17 cellular contexts compared by ENCODE assay signal in the genomic region with DNA sequence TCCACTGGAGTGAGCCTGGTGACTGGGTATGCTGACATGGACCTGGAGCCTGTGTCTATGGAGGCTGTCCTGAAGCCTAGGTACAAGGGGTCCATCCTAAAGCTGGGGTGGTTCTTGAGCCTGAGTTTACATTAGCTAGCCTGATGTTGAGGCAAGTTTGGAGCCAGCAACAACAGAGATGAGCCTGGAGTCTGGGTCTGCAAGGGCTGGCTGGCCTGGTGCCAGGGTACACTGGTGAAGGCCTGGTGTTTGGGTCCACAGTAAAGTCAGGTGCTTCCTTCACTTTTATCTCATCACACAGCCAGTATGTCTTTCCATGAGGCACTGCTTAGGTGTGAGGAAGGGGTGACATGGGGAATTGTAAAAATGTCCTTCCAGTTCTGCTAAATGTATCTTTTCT. TPM values are rescaled to one million over a fixed set of nuclear protein-coding genes. Genes with fewer than 3 reads are reported as not detected.
A peak's percentile ranks its signal among the peaks of the same experiment; 100 is the strongest.
DNase-seq lines count a peak whose midpoint lies in the region; ATAC-seq and TF ChIP-seq lines count a peak whose summit lies in the region.
"Had no signal": no experiment of that assay in that cellular context is flagged by ENCODE, and none has a peak within 500 bp of the region (broad histone marks: within the 10 kb centered on the region; RNA-seq: fewer than 3 reads in every experiment).

No MANE protein-coding gene starts in this region.

- TF ChIP-seq POLR2A in sigmoid colon (IDR thresholded peaks at IDR 0.05) (no peak), Peyer's patch (IDR thresholded peaks at IDR 0.05) (no peak)

- no peaks in the 10 kb centered on the region for H3K36me3 Mint-ChIP-seq in HFFc6 (ENCODE audit: low read depth)
- no peaks in the 10 kb centered on the region for H3K36me3 Mint-ChIP-seq in activated naive CD8-positive, alpha-beta T cell treated with anti-CD3 and anti-CD28 coated beads, Interleukin-2, amount 50 U/mL, for 24 hours (ENCODE audit: low read depth)
- H3K36me3 Mint-ChIP-seq: CD4-positive, CD25-positive, alpha-beta regulatory T cell had no signal

- no peak for TF ChIP-seq EP300 in sigmoid colon (IDR thresholded peaks at IDR 0.05)

- H3K9ac ChIP-seq in Loucy (ENCODE audit: low read depth, low read length, poor library complexity, severe bottlenecking) (no peak overlapping the region), OCI-LY1 (ENCODE audit: low read length) (no peak overlapping the region)
- H3K9ac ChIP-seq: BLaER1 treated with 17β-estradiol and CSF1 and Interleukin-3, amounts not matched to agents 10 nM and 100 nM had no signal

- H3K27ac ChIP-seq in OCI-LY1 (ENCODE audit: low read depth, low read length, poor library complexity, severe bottlenecking) (peak overlapping the region; percentile 46), sigmoid colon (no peak overlapping the region), Peyer's patch (no peak overlapping the region)
- H3K27ac ChIP-seq: BLaER1 treated with 17β-estradiol and CSF1 and Interleukin-3, amounts not matched to agents 10 nM and 100 nM had no signal

- H3K36me3 ChIP-seq in BE2C (no peaks in the 10 kb centered on the region), Loucy (ENCODE audit: insufficient read depth, low read length) (no peaks in the 10 kb centered on the region), OCI-LY1 (ENCODE audit: insufficient read depth, low read length) (no peaks in the 10 kb centered on the region), sigmoid colon (no peaks in the 10 kb centered on the region), Peyer's patch (no peaks in the 10 kb centered on the region)
- H3K36me3 ChIP-seq: BLaER1 treated with 17β-estradiol and CSF1 and Interleukin-3, amounts not matched to agents 10 nM and 100 nM had no signal

- H3K79me2 ChIP-seq in Loucy (ENCODE audit: insufficient read depth, low read length), result no peaks in the 10 kb centered on the region
- no peaks in the 10 kb centered on the region for H3K79me2 ChIP-seq in OCI-LY1 (ENCODE audit: insufficient read depth, low read length)

- H3K9me3 Mint-ChIP-seq in HFFc6, result peaks cover 10% of the 10 kb centered on the region
- H3K9me3 Mint-ChIP-seq in activated naive CD8-positive, alpha-beta T cell treated with anti-CD3 and anti-CD28 coated beads, Interleukin-2, amount 50 U/mL, for 24 hours, result peaks cover 17% of the 10 kb centered on the region
- H3K9me3 Mint-ChIP-seq: H9 had no signal

- H4K20me1 ChIP-seq in Loucy (ENCODE audit: insufficient read depth, low read length, poor library complexity, severe bottlenecking) (no peaks in the 10 kb centered on the region), OCI-LY1 (ENCODE audit: insufficient read depth, low read length) (no peaks in the 10 kb centered on the region)
- H4K20me1 ChIP-seq: BLaER1 treated with 17β-estradiol and CSF1 and Interleukin-3, amounts not matched to agents 10 nM and 100 nM had no signal

- H3K27me3 ChIP-seq in BE2C (no peaks in the 10 kb centered on the region), Loucy (ENCODE audit: insufficient read depth, low read length, poor library complexity, severe bottlenecking) (no peaks in the 10 kb centered on the region), OCI-LY1 (ENCODE audit: insufficient read depth, low read length) (no peaks in the 10 kb centered on the region), sigmoid colon (no peaks in the 10 kb centered on the region), Peyer's patch (no peaks in the 10 kb centered on the region)
- H3K27me3 ChIP-seq: BLaER1 treated with 17β-estradiol and CSF1 and Interleukin-3, amounts not matched to agents 10 nM and 100 nM had no signal

- intact Hi-C loops in sigmoid colon (cut with DNase I), result no loop called here

- no peak for ATAC-seq in activated naive CD8-positive, alpha-beta T cell treated with anti-CD3 and anti-CD28 coated beads, Interleukin-2, amount 50 U/mL, for 24 hours
- ATAC-seq: HepG2 had no signal

- H3K4me1 Mint-ChIP-seq in HFFc6 (ENCODE audit: low read depth), result no peaks in the 10 kb centered on the region
- peaks cover 9% of the 10 kb centered on the region for H3K4me1 Mint-ChIP-seq in activated naive CD8-positive, alpha-beta T cell treated with anti-CD3 and anti-CD28 coated beads, Interleukin-2, amount 50 U/mL, for 24 hours

- TF ChIP-seq CTCF in BE2C (IDR thresholded peaks at IDR 0.05; ENCODE audit: low read depth, low read length) (no peak), Loucy (conservative IDR thresholded peaks at IDR 0.05; ENCODE audit: low read length) (no peak), OCI-LY1 (IDR thresholded peaks at IDR 0.05; ENCODE audit: low read length) (no peak), sigmoid colon (IDR thresholded peaks at IDR 0.05) (no peak), HFFc6 (IDR thresholded peaks at IDR 0.05) (no peak), Peyer's patch (IDR thresholded peaks at IDR 0.05) (no peak)

- H3K9me2 ChIP-seq in Loucy (replicated peaks; ENCODE audit: low read depth, low read length) (no peaks in the 10 kb centered on the region), OCI-LY1 (ENCODE audit: low read depth, low read length) (no peaks in the 10 kb centered on the region)

- H3K4me3 ChIP-seq in BE2C (ENCODE audit: low read depth, low read length), result no peak overlapping the region
- H3K4me3 ChIP-seq in Loucy (ENCODE audit: low read length, poor library complexity, severe bottlenecking), result no peak overlapping the region
- H3K4me3 ChIP-seq in OCI-LY1 (ENCODE audit: low read depth, low read length, poor library complexity, severe bottlenecking), result no peak overlapping the region
- H3K4me3 ChIP-seq in sigmoid colon, result no peak overlapping the region
- H3K4me3 ChIP-seq in Peyer's patch, result no peak overlapping the region
- H3K4me3 ChIP-seq: BLaER1 treated with 17β-estradiol and CSF1 and Interleukin-3, amounts not matched to agents 10 nM and 100 nM had no signal

- H3K27me3 Mint-ChIP-seq in HFFc6 (ENCODE audit: insufficient read depth), result no peaks in the 10 kb centered on the region; the same call in 1 of the 2 replicates
- no peaks in the 10 kb centered on the region for H3K27me3 Mint-ChIP-seq in activated naive CD8-positive, alpha-beta T cell treated with anti-CD3 and anti-CD28 coated beads, Interleukin-2, amount 50 U/mL, for 24 hours

- H3K9me3 ChIP-seq in BE2C (no peaks in the 10 kb centered on the region), Loucy (ENCODE audit: insufficient read depth, low read depth, low read length) (no peaks in the 10 kb centered on the region), OCI-LY1 (ENCODE audit: low read length) (no peaks in the 10 kb centered on the region), sigmoid colon (no peaks in the 10 kb centered on the region), Peyer's patch (no peaks in the 10 kb centered on the region)
- H3K9me3 ChIP-seq: BLaER1 treated with 17β-estradiol and CSF1 and Interleukin-3, amounts not matched to agents 10 nM and 100 nM had no signal

- DNase-seq in BE2C (peak; percentile 8), sigmoid colon (peak; percentile 54), HFFc6 (no peak), Peyer's patch (no peak)
- no peak for DNase-seq in activated naive CD8-positive, alpha-beta T cell treated with anti-CD3 and anti-CD28 coated beads, Interleukin-2, amount 50 U/mL, for 24 hours
- DNase-seq: 8988T; CD4-positive, CD25-positive, alpha-beta regulatory T cell; DMS153; DMS79; GDM1; GOT3; H9 had no signal

- no peaks in the 10 kb centered on the region for H3F3A ChIP-seq in Loucy (ENCODE audit: low read depth)
- no peaks in the 10 kb centered on the region for H3F3A ChIP-seq in OCI-LY1 (ENCODE audit: insufficient read depth, low read length)

- no peak overlapping the region for H3K4me2 ChIP-seq in Loucy (ENCODE audit: low read depth, low read length, poor library complexity, severe bottlenecking)
- peak overlapping the region; percentile 12; the same call in 1 of the 2 replicates for H3K4me2 ChIP-seq in OCI-LY1 (ENCODE audit: low read length)
- H3K4me2 ChIP-seq: BLaER1 treated with 17β-estradiol and CSF1 and Interleukin-3, amounts not matched to agents 10 nM and 100 nM had no signal

- H3K4me1 ChIP-seq in BE2C (no peaks in the 10 kb centered on the region), Loucy (ENCODE audit: insufficient read depth, low read length, poor library complexity, severe bottlenecking) (peaks cover 37% of the 10 kb centered on the region), OCI-LY1 (ENCODE audit: insufficient read depth, low read length, severe bottlenecking) (peaks cover 48% of the 10 kb centered on the region), sigmoid colon (no peaks in the 10 kb centered on the region), Peyer's patch (no peaks in the 10 kb centered on the region)
- H3K4me1 ChIP-seq: BLaER1 treated with 17β-estradiol and CSF1 and Interleukin-3, amounts not matched to agents 10 nM and 100 nM had no signal

- no peak overlapping the region for H3K4me3 Mint-ChIP-seq in HFFc6
- no peak overlapping the region for H3K4me3 Mint-ChIP-seq in activated naive CD8-positive, alpha-beta T cell treated with anti-CD3 and anti-CD28 coated beads, Interleukin-2, amount 50 U/mL, for 24 hours
- H3K4me3 Mint-ChIP-seq: CD4-positive, CD25-positive, alpha-beta regulatory T cell; H9 had no signal

- peak overlapping the region; percentile 22; the same call in 1 of the 2 replicates for H2AFZ ChIP-seq in Loucy (ENCODE audit: low read length)
- H2AFZ ChIP-seq in OCI-LY1 (ENCODE audit: low read length), result no peak overlapping the region

- H3K27ac Mint-ChIP-seq in HFFc6, result no peak overlapping the region
- no peak overlapping the region for H3K27ac Mint-ChIP-seq in activated naive CD8-positive, alpha-beta T cell treated with anti-CD3 and anti-CD28 coated beads, Interleukin-2, amount 50 U/mL, for 24 hours
- H3K27ac Mint-ChIP-seq: CD4-positive, CD25-positive, alpha-beta regulatory T cell; H9 had no signal

RNA-seq across cellular contexts. Expression of a gene that starts 49.5 kb away (rescaled TPM):
- polyA plus RNA-seq in BE2C (2012; ENCODE audit: insufficient read depth, insufficient read length, low read depth), result not detected
- total RNA-seq in sigmoid colon (under 1 TPM in 3 of 4 donors, not detected in 1; under 0.01 to 0.28 (median 0.16) TPM), Peyer's patch (under 1 TPM in 1 of 4 donors, not detected in 3; 0.27 TPM)
- polyA plus RNA-seq in sigmoid colon, result under 1 TPM in 1 of 3 donors, not detected in 2; 0.13 TPM
- total RNA-seq in HFFc6 (2021; fragmentation: NEBNext Ultra II Directional; extraction: Animal tissue kit (Norgen Biotek cat#: 25700)), result not detected
- total RNA-seq: H9, HepG2 had no signal
- polyA plus RNA-seq: AG04450, HepG2 had no signal

Comparison
In these comparisons a context has a peak if more than half of its experiments do, and no peak if none do; other contexts are left out.
1. DNase-seq: peak in BE2C (single experiment) and sigmoid colon (single experiment); none in HFFc6 (single experiment), activated naive CD8-positive, alpha-beta T cell treated with anti-CD3 and anti-CD28 coated beads, Interleukin-2, amount 50 U/mL, for 24 hours (single experiment) and Peyer's patch (0 of 3).